In the genomic region with DNA sequence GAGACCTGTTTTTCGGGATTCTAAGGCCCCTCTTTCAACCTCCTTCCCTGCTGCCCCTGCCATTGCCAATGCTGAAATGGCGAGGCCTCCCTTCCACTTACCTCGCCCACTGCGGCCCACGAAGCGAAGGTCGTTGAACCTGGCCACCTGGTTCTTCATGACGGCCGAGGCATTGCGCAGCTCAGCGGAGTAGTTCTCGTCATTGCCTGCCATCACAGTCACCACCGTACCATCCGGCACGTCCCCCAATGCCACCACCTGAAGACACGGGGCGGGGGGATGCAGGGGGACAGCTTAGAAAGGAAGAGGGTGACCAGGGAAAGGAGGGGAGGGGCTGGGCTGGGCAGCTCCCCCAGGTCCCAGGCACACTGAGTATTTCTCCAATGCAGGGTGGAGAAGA, we compare ENCODE assay signal across 12 cellular contexts. TPM values are rescaled to one million over a fixed set of nuclear protein-coding genes. Genes with fewer than 3 reads are reported as not detected.
DNase-seq lines count a peak whose midpoint lies in the region; ATAC-seq and TF ChIP-seq lines count a peak whose summit lies in the region.
"Had no signal": no experiment of that assay in that cellular context is flagged by ENCODE, and none has a peak within 500 bp of the region (broad histone marks: within the 10 kb centered on the region; RNA-seq: fewer than 3 reads in every experiment).

No MANE protein-coding gene starts in this region.

- CTCF ChIA-PET in activated CD8-positive, alpha-beta memory T cell treated with anti-CD3 and anti-CD28 coated beads, Interleukin-2, amount 10 ng/mL, durations not matched to agents 7 days and 5 days (lab: Charles Lee), result interaction anchor here (0.9 to 14.7 kb wide), 13 partner anchors 13 to 171 kb away, joined by 3 to 114 read pairs (median 6); no protein-coding TSS in a partner anchor

- no peaks in the 10 kb centered on the region for H3K9me2 ChIP-seq in OCI-LY1 (ENCODE audit: low read depth, low read length)

- no peak for TF ChIP-seq CTCF in OCI-LY1 (IDR thresholded peaks at IDR 0.05; ENCODE audit: low read length)
- TF ChIP-seq CTCF in heart right ventricle (IDR thresholded peaks at IDR 0.05), result no peak

- 26 to 33% methylated on average over 17 of the region's 17 CpGs for WGBS in heart right ventricle, 2 donors

- H3K36me3 ChIP-seq in OCI-LY1 (ENCODE audit: insufficient read depth, low read length) (no peaks in the 10 kb centered on the region), heart right ventricle (no peaks in the 10 kb centered on the region)

- H3K4me1 Mint-ChIP-seq in activated CD8-positive, alpha-beta memory T cell treated with anti-CD3 and anti-CD28 coated beads, Interleukin-2, amount 10 ng/mL, durations not matched to agents 7 days and 5 days, result peaks cover 69% of the 10 kb centered on the region
- H3K4me1 Mint-ChIP-seq in dendritic cell treated with granulocyte-macrophage colony-stimulating factor and Interleukin-4, amounts not matched to agents 40 ng/mL and 50 ng/mL, for 4 days (ENCODE audit: low read depth), result peaks cover 64% of the 10 kb centered on the region
- peaks cover 75% of the 10 kb centered on the region for H3K4me1 Mint-ChIP-seq in stimulated activated memory B cell treated with anti-CD40 and anti-IgM and Interleukin-4, amounts not matched to agents 10 μg/mL and 1 μg/mL and 100 μg/mL, for 72 hours

- peak overlapping the region; percentile 87 for H3K27ac Mint-ChIP-seq in activated CD8-positive, alpha-beta memory T cell treated with anti-CD3 and anti-CD28 coated beads, Interleukin-2, amount 10 ng/mL, durations not matched to agents 7 days and 5 days
- peak overlapping the region; percentile 93 for H3K27ac Mint-ChIP-seq in dendritic cell treated with granulocyte-macrophage colony-stimulating factor and Interleukin-4, amounts not matched to agents 40 ng/mL and 50 ng/mL, for 4 days
- H3K27ac Mint-ChIP-seq in stimulated activated memory B cell treated with anti-CD40 and anti-IgM and Interleukin-4, amounts not matched to agents 10 μg/mL and 1 μg/mL and 100 μg/mL, for 72 hours, result peak overlapping the region; percentile 98

- H3K9ac ChIP-seq in OCI-LY1 (ENCODE audit: low read length), result no peak overlapping the region; the same call in 1 of the 2 replicates

- H3K9me3 Mint-ChIP-seq in activated CD8-positive, alpha-beta memory T cell treated with anti-CD3 and anti-CD28 coated beads, Interleukin-2, amount 10 ng/mL, durations not matched to agents 7 days and 5 days (ENCODE audit: low read depth), result no peaks in the 10 kb centered on the region
- no peaks in the 10 kb centered on the region for H3K9me3 Mint-ChIP-seq in dendritic cell treated with granulocyte-macrophage colony-stimulating factor and Interleukin-4, amounts not matched to agents 40 ng/mL and 50 ng/mL, for 4 days
- no peaks in the 10 kb centered on the region for H3K9me3 Mint-ChIP-seq in stimulated activated memory B cell treated with anti-CD40 and anti-IgM and Interleukin-4, amounts not matched to agents 10 μg/mL and 1 μg/mL and 100 μg/mL, for 72 hours

- no peak for ATAC-seq in activated CD8-positive, alpha-beta memory T cell treated with anti-CD3 and anti-CD28 coated beads, Interleukin-2, amount 10 ng/mL, durations not matched to agents 7 days and 5 days
- ATAC-seq in stimulated activated memory B cell treated with anti-CD40 and anti-IgM and Interleukin-4, amounts not matched to agents 10 μg/mL and 1 μg/mL and 100 μg/mL, for 72 hours, result no peak
- ATAC-seq in HG02588 (IDR thresholded peaks at IDR 0.05; ENCODE audit: unreplicated experiment) (no peak), heart right ventricle (no peak)
- ATAC-seq: A549 had no signal

- H4K20me1 ChIP-seq in OCI-LY1 (ENCODE audit: insufficient read depth, low read length), result no peaks in the 10 kb centered on the region

- H3K4me3 ChIP-seq in OCI-LY1 (ENCODE audit: low read depth, low read length, poor library complexity, severe bottlenecking) (peak overlapping the region; percentile 65), heart right ventricle (peak overlapping the region in 1 of 10 donors; percentile 65)
- H3K4me3 ChIP-seq: A549 had no signal

- no peak for DNase-seq in activated CD8-positive, alpha-beta memory T cell treated with anti-CD3 and anti-CD28 coated beads, Interleukin-2, amount 10 ng/mL, durations not matched to agents 7 days and 5 days
- no peak for DNase-seq in activated CD8-positive, alpha-beta memory T cell treated with anti-CD3 and anti-CD28 coated beads, Interleukin-2, amount 50 U/mL, for 4 hours
- no peak for DNase-seq in heart right ventricle
- DNase-seq in HK-2 (ENCODE audit: unreplicated experiment), result no peak
- DNase-seq: DMS153, NCI-H524 treated with DMSO at 0.1 percent for 48 hours had no signal

- no peaks in the 10 kb centered on the region for H3K79me2 ChIP-seq in OCI-LY1 (ENCODE audit: insufficient read depth, low read length)

- H3K4me1 ChIP-seq in OCI-LY1 (ENCODE audit: insufficient read depth, low read length, severe bottlenecking), result peaks cover 73% of the 10 kb centered on the region
- H3K4me1 ChIP-seq in heart right ventricle, result peaks cover 5 to 58% (median 26%) of the 10 kb centered on the region in 9 donors

- no peaks in the 10 kb centered on the region for H3F3A ChIP-seq in OCI-LY1 (ENCODE audit: insufficient read depth, low read length)

- peaks cover 76% of the 10 kb centered on the region for H3K36me3 Mint-ChIP-seq in activated CD8-positive, alpha-beta memory T cell treated with anti-CD3 and anti-CD28 coated beads, Interleukin-2, amount 10 ng/mL, durations not matched to agents 7 days and 5 days
- H3K36me3 Mint-ChIP-seq in dendritic cell treated with granulocyte-macrophage colony-stimulating factor and Interleukin-4, amounts not matched to agents 40 ng/mL and 50 ng/mL, for 4 days (ENCODE audit: low read depth), result peaks cover 62% of the 10 kb centered on the region
- H3K36me3 Mint-ChIP-seq in stimulated activated memory B cell treated with anti-CD40 and anti-IgM and Interleukin-4, amounts not matched to agents 10 μg/mL and 1 μg/mL and 100 μg/mL, for 72 hours, result peaks cover 60% of the 10 kb centered on the region

- intact Hi-C loops in dendritic cell treated with granulocyte-macrophage colony-stimulating factor and Interleukin-4, amounts not matched to agents 40 ng/mL and 50 ng/mL, for 4 days (cut with micrococcal nuclease), result loop anchor here (2.0 kb wide), 1 partner anchor 79 kb away; no protein-coding TSS in a partner anchor
- intact Hi-C loops in heart right ventricle (cut with DNase I), result loop anchor here in 2 of 10 donors (10.0 kb wide), 2 partner anchors 267 to 277 kb away; no protein-coding TSS in a partner anchor

- H3K27me3 ChIP-seq in OCI-LY1 (ENCODE audit: insufficient read depth, low read length) (no peaks in the 10 kb centered on the region), heart right ventricle (peaks cover 48 to 98% (median 94%) of the 10 kb centered on the region in 7 donors)
- H3K27me3 ChIP-seq: SJSA1 had no signal

- H3K4me2 ChIP-seq in OCI-LY1 (ENCODE audit: low read length), result peak overlapping the region; percentile 62; the same call in 1 of the 2 replicates

- H3K27ac ChIP-seq in OCI-LY1 (ENCODE audit: low read depth, low read length, poor library complexity, severe bottlenecking) (no peak overlapping the region), heart right ventricle (peak overlapping the region in 1 of 10 donors; percentile 91)
- H3K27ac ChIP-seq: A549, SJSA1 had no signal

- H2AFZ ChIP-seq in OCI-LY1 (ENCODE audit: low read length), result no peak overlapping the region

- no peaks in the 10 kb centered on the region for H3K27me3 Mint-ChIP-seq in activated CD8-positive, alpha-beta memory T cell treated with anti-CD3 and anti-CD28 coated beads, Interleukin-2, amount 10 ng/mL, durations not matched to agents 7 days and 5 days
- H3K27me3 Mint-ChIP-seq in dendritic cell treated with granulocyte-macrophage colony-stimulating factor and Interleukin-4, amounts not matched to agents 40 ng/mL and 50 ng/mL, for 4 days, result peaks cover 17% of the 10 kb centered on the region
- H3K27me3 Mint-ChIP-seq in stimulated activated memory B cell treated with anti-CD40 and anti-IgM and Interleukin-4, amounts not matched to agents 10 μg/mL and 1 μg/mL and 100 μg/mL, for 72 hours, result no peaks in the 10 kb centered on the region

- H3K4me3 Mint-ChIP-seq in activated CD8-positive, alpha-beta memory T cell treated with anti-CD3 and anti-CD28 coated beads, Interleukin-2, amount 10 ng/mL, durations not matched to agents 7 days and 5 days, result peak overlapping the region; percentile 80
- H3K4me3 Mint-ChIP-seq in dendritic cell treated with granulocyte-macrophage colony-stimulating factor and Interleukin-4, amounts not matched to agents 40 ng/mL and 50 ng/mL, for 4 days, result peak overlapping the region; percentile 89
- peak overlapping the region; percentile 99 for H3K4me3 Mint-ChIP-seq in stimulated activated memory B cell treated with anti-CD40 and anti-IgM and Interleukin-4, amounts not matched to agents 10 μg/mL and 1 μg/mL and 100 μg/mL, for 72 hours

- no peaks in the 10 kb centered on the region for H3K9me3 ChIP-seq in OCI-LY1 (ENCODE audit: low read length)
- H3K9me3 ChIP-seq in heart right ventricle, result no peaks in the 10 kb centered on the region
- H3K9me3 ChIP-seq: A549 had no signal

RNA-seq across cellular contexts. Expression of a gene that starts 2.6 kb away (rescaled TPM):
- 100 to 1,000 TPM; 224 to 246 TPM for total RNA-seq in activated CD8-positive, alpha-beta memory T cell treated with anti-CD3 and anti-CD28 coated beads, Interleukin-2, amount 10 ng/mL, durations not matched to agents 7 days and 5 days
- 1 to 10 TPM in 2 of 10 donors, under 1 TPM in 8; 0.15 to 5.9 (median 0.40) TPM for total RNA-seq in heart right ventricle
- under 1 TPM; 0.07 to 0.35 TPM for polyA plus RNA-seq in heart right ventricle

Comparison
In these comparisons a context has a peak if more than half of its experiments do, and no peak if none do; other contexts are left out.
1. RNA of a gene that starts 2.6 kb away (total RNA-seq): 224 to 246 TPM in activated CD8-positive, alpha-beta memory T cell treated with anti-CD3 and anti-CD28 coated beads, Interleukin-2, amount 10 ng/mL, durations not matched to agents 7 days and 5 days; 0.15 to 5.9 TPM in heart right ventricle; every median in the first group is over 10 times any median in the second.
2. Peak in every context shown above with its lines, with median percentiles within 50 percentile points of each other: H3K27ac Mint-ChIP-seq and H3K4me3 Mint-ChIP-seq.